In genomic region chr6:149961728-149962425, GRCh38 we compare ENCODE assay signal across 8 cellular contexts. TPM values are rescaled to one million over a fixed set of nuclear protein-coding genes. Genes with fewer than 3 reads are reported as not detected.
DNase-seq lines count a peak whose midpoint lies in the region; ATAC-seq and TF ChIP-seq lines count a peak whose summit lies in the region.

No MANE protein-coding gene starts in this region.

- H3K9ac ChIP-seq in mesendoderm (ENCODE audit: low read length) (no peak overlapping the region), trophoblast cell (ENCODE audit: low read length) (no peak overlapping the region)

- CTCF ChIA-PET in activated CD8-positive, alpha-beta T cell treated with anti-CD3 and anti-CD28 coated beads for 36 hours (lab: Charles Lee): interaction anchor here (0.7 to 2.0 kb wide), 5 partner anchors 9 to 55 kb away, joined by 3 to 6 read pairs (median 3); no protein-coding TSS in a partner anchor

- peak; percentile 45 for TF ChIP-seq CTCF in activated CD8-positive, alpha-beta T cell treated with anti-CD3 and anti-CD28 coated beads for 36 hours (IDR thresholded peaks at IDR 0.05)

- intact Hi-C loops in activated CD8-positive, alpha-beta T cell treated with anti-CD3 and anti-CD28 coated beads for 36 hours (cut with micrococcal nuclease): loop anchor here (5.0 kb wide), 1 partner anchor 40 kb away; no protein-coding TSS in a partner anchor

- no peak overlapping the region for H2AFZ ChIP-seq in trophoblast cell (ENCODE audit: insufficient read depth, low read length, poor library complexity)

- H3K27me3 ChIP-seq in mesendoderm (ENCODE audit: insufficient read depth, low read length, poor library complexity) (peaks cover 24% of the 10 kb centered on the region), trophoblast cell (ENCODE audit: insufficient read depth, low read length) (peaks cover 49% of the 10 kb centered on the region)

- H4K5ac ChIP-seq in mesendoderm (ENCODE audit: low read length): no peak overlapping the region

- H2BK5ac ChIP-seq in mesendoderm (ENCODE audit: low read length): no peak overlapping the region
- no peak overlapping the region for H2BK5ac ChIP-seq in trophoblast cell (ENCODE audit: low read depth, low read length, poor library complexity)

- no peak overlapping the region for H4K8ac ChIP-seq in mesendoderm (ENCODE audit: low read depth, low read length)
- H4K8ac ChIP-seq in trophoblast cell (ENCODE audit: low read depth, low read length): no peak overlapping the region

- H3K9me3 ChIP-seq in trophoblast cell (ENCODE audit: insufficient read depth, low read depth, low read length): peaks cover 9% of the 10 kb centered on the region

- no peaks in the 10 kb centered on the region for H3K9me3 Mint-ChIP-seq in activated CD8-positive, alpha-beta T cell treated with anti-CD3 and anti-CD28 coated beads for 36 hours

- H3K4me1 Mint-ChIP-seq in activated CD8-positive, alpha-beta T cell treated with anti-CD3 and anti-CD28 coated beads for 36 hours (ENCODE audit: low read depth): peaks cover 31% of the 10 kb centered on the region

- no peak overlapping the region for H4K91ac ChIP-seq in trophoblast cell (ENCODE audit: low read depth, low read length)

- peak; percentile 46 for ATAC-seq in activated CD8-positive, alpha-beta T cell treated with anti-CD3 and anti-CD28 coated beads for 36 hours
- ATAC-seq in HG03342 (IDR thresholded peaks at IDR 0.05; ENCODE audit: unreplicated experiment): no peak
- ATAC-seq in HG03354 (IDR thresholded peaks at IDR 0.05; ENCODE audit: poor library complexity, severe bottlenecking, unreplicated experiment): no peak
- no peak for ATAC-seq in HG03045 (IDR thresholded peaks at IDR 0.05; ENCODE audit: unreplicated experiment)

- H3K27ac ChIP-seq in mesendoderm (ENCODE audit: low read depth, low read length) (no peak overlapping the region), trophoblast cell (ENCODE audit: low read depth, low read length) (no peak overlapping the region)

- H2BK15ac ChIP-seq in mesendoderm (replicated peaks; ENCODE audit: low read depth): no peak overlapping the region

- no CpG with 5 or more reads among the region's 6 CpGs for WGBS in mesendoderm (ENCODE audit: extremely low coverage, insufficient coverage, low lambda C conversion rate)
- no CpG with 5 or more reads among the region's 6 CpGs for WGBS in trophoblast cell (ENCODE audit: extremely low coverage, insufficient coverage, insufficient read length)

- no peak overlapping the region for H3K4me3 Mint-ChIP-seq in activated CD8-positive, alpha-beta T cell treated with anti-CD3 and anti-CD28 coated beads for 36 hours

- H3K14ac ChIP-seq in trophoblast cell (ENCODE audit: low read length): no peak overlapping the region

- H3K27ac Mint-ChIP-seq in activated CD8-positive, alpha-beta T cell treated with anti-CD3 and anti-CD28 coated beads for 36 hours: no peak overlapping the region

- no peak overlapping the region for H2BK120ac ChIP-seq in mesendoderm (ENCODE audit: low read depth, low read length)
- H2BK120ac ChIP-seq in trophoblast cell (ENCODE audit: insufficient read depth, low read length, poor library complexity): no peak overlapping the region

- H4K12ac ChIP-seq in trophoblast cell (ENCODE audit: low read depth, low read length): no peak overlapping the region

- H3K56ac ChIP-seq in mesendoderm (ENCODE audit: low read length): no peak overlapping the region

- H3K36me3 ChIP-seq in mesendoderm (ENCODE audit: control insufficient read depth, insufficient read depth, low read length) (no peaks in the 10 kb centered on the region), trophoblast cell (ENCODE audit: control insufficient read depth in 1 of 2, insufficient read depth in 2 of 2, low read length in 2 of 2) (no peaks in the 10 kb centered on the region)

- H3K79me2 ChIP-seq in mesendoderm (ENCODE audit: control insufficient read depth, insufficient read depth, low read length): no peaks in the 10 kb centered on the region
- no peaks in the 10 kb centered on the region for H3K79me2 ChIP-seq in trophoblast cell (ENCODE audit: control insufficient read depth, insufficient read depth, low read length, poor library complexity)

- H3K4me2 ChIP-seq in mesendoderm (ENCODE audit: low read length): no peak overlapping the region
- H3K4me2 ChIP-seq in trophoblast cell (ENCODE audit: low read length): no peak overlapping the region

- POLR2A ChIA-PET in activated CD8-positive, alpha-beta T cell treated with anti-CD3 and anti-CD28 coated beads for 36 hours (lab: Charles Lee): no interaction called here

- peaks cover 65% of the 10 kb centered on the region for H3K27me3 Mint-ChIP-seq in activated CD8-positive, alpha-beta T cell treated with anti-CD3 and anti-CD28 coated beads for 36 hours

- no peak overlapping the region for H3K4ac ChIP-seq in mesendoderm (ENCODE audit: low read depth, low read length)
- H3K4ac ChIP-seq in trophoblast cell (ENCODE audit: low read depth, low read length): no peak overlapping the region

- no peaks in the 10 kb centered on the region for H3K4me1 ChIP-seq in mesendoderm (ENCODE audit: control insufficient read depth, low read depth, low read length)
- peaks cover 9 to 18% of the 10 kb centered on the region in 2 experiments for H3K4me1 ChIP-seq in trophoblast cell (ENCODE audit: control insufficient read depth in 1 of 2, insufficient read depth in 2 of 2, low read length in 2 of 2)

- H3K18ac ChIP-seq in mesendoderm (ENCODE audit: low read length): no peak overlapping the region
- no peak overlapping the region for H3K18ac ChIP-seq in trophoblast cell (ENCODE audit: low read length)

- H3K4me3 ChIP-seq in mesendoderm (ENCODE audit: low read length) (no peak overlapping the region), trophoblast cell (ENCODE audit: low read depth, low read length) (no peak overlapping the region)

- no peak overlapping the region for H2BK12ac ChIP-seq in trophoblast cell (ENCODE audit: low read length)

- DNase-seq in Daoy (ENCODE audit: low read depth) (peak; percentile 82), LHCN-M2 (ENCODE audit: low read depth) (peak; percentile 34), mesendoderm (peak; percentile 68), trophoblast cell (no peak)
- DNase-seq in activated CD8-positive, alpha-beta T cell treated with anti-CD3 and anti-CD28 coated beads for 36 hours: peak; percentile 72

- H3K79me1 ChIP-seq in mesendoderm (ENCODE audit: low read length): no peaks in the 10 kb centered on the region
- no peaks in the 10 kb centered on the region for H3K79me1 ChIP-seq in trophoblast cell (ENCODE audit: low read length)

- H3K23ac ChIP-seq in mesendoderm (ENCODE audit: low read length): no peak overlapping the region
- H3K23ac ChIP-seq in trophoblast cell (ENCODE audit: low read length): no peak overlapping the region

- H3K36me3 Mint-ChIP-seq in activated CD8-positive, alpha-beta T cell treated with anti-CD3 and anti-CD28 coated beads for 36 hours (ENCODE audit: low read depth): peaks cover 2% of the 10 kb centered on the region

- H2AK5ac ChIP-seq in mesendoderm (ENCODE audit: low read length) (no peak overlapping the region), trophoblast cell (ENCODE audit: low read length) (no peak overlapping the region)

RNA-seq across cellular contexts. Expression of gene ULBP1, which starts 1.9 kb away (rescaled TPM):
- 1.2 and 1.6 TPM in 2 replicates for total RNA-seq in Daoy (2014; rRNA removed; shearing (Covaris generic))
- total RNA-seq in LHCN-M2 (2014; rRNA removed): 0.13 and 0.29 TPM in 2 replicates
- 0.61 TPM for polyA plus RNA-seq in LHCN-M2 (2012)
- total RNA-seq in activated CD8-positive, alpha-beta T cell treated with anti-CD3 and anti-CD28 coated beads for 36 hours: 1 to 10 TPM; 2.5 to 2.7 TPM
- 1.2 TPM for polyA plus RNA-seq in mesendoderm (2013, experiment 1 of 2)
- polyA plus RNA-seq in mesendoderm (2013, experiment 2 of 2): 1.2 TPM
- 0.48 and 0.58 TPM in 2 replicates for polyA plus RNA-seq in trophoblast cell (2013)

RNA-seq across cellular contexts. Expression of gene ULBP2, which starts 20.1 kb away (rescaled TPM):
- total RNA-seq in Daoy (2014; rRNA removed; shearing (Covaris generic)): 42.6 and 53.7 TPM in 2 replicates
- total RNA-seq in LHCN-M2 (2014; rRNA removed): 7.6 and 8.1 TPM in 2 replicates
- 10.8 TPM for polyA plus RNA-seq in LHCN-M2 (2012)
- under 1 TPM; 0.38 to 0.67 TPM for total RNA-seq in activated CD8-positive, alpha-beta T cell treated with anti-CD3 and anti-CD28 coated beads for 36 hours
- polyA plus RNA-seq in mesendoderm (2013, experiment 1 of 2): 0.14 TPM
- 0.15 TPM for polyA plus RNA-seq in mesendoderm (2013, experiment 2 of 2)
- polyA plus RNA-seq in trophoblast cell (2013): 0.08 and 0.14 TPM in 2 replicates

RNA-seq across cellular contexts. Expression of gene RAET1G, which starts 39.0 kb away (rescaled TPM):
- total RNA-seq in Daoy (2014; rRNA removed; shearing (Covaris generic)): 0.27 and 0.86 TPM in 2 replicates
- 1.2 and 1.3 TPM in 2 replicates for total RNA-seq in LHCN-M2 (2014; rRNA removed)
- polyA plus RNA-seq in LHCN-M2 (2012): 2.4 TPM
- not detected for total RNA-seq in activated CD8-positive, alpha-beta T cell treated with anti-CD3 and anti-CD28 coated beads for 36 hours
- 0.03 TPM for polyA plus RNA-seq in mesendoderm (2013, experiment 1 of 2)
- not detected for polyA plus RNA-seq in mesendoderm (2013, experiment 2 of 2)
- not detected in 2 replicates for polyA plus RNA-seq in trophoblast cell (2013)

Comparison
In these comparisons a context has a peak if more than half of its experiments do, and no peak if none do; other contexts are left out.
1. DNase-seq: peak in Daoy (single experiment), LHCN-M2 (single experiment), activated CD8-positive, alpha-beta T cell treated with anti-CD3 and anti-CD28 coated beads for 36 hours (single experiment) and mesendoderm (single experiment); none in trophoblast cell (0 of 2).